In genomic region chr7:72954563-72955198, GRCh38 we compare ENCODE assay signal across 1 cellular context.
TF ChIP-seq lines count a peak whose summit lies in the region.
"Not testable (repeated sequence)": the region's sequence is repeated elsewhere in the genome, so short reads cannot be mapped to it uniquely, and the experiment has no call there.

No MANE protein-coding gene starts in this region.

TF ChIP-seq in K562, 482 proteins besides CTCF, POLR2A, EP300 and RAD21:
- peak; percentile 41; the same call in 1 of the 2 replicates for TF ChIP-seq ELF1 (tag; IDR thresholded peaks at IDR 0.05)
- peak; percentile 72 for TF ChIP-seq GABPA (tag; conservative IDR thresholded peaks at IDR 0.05; ENCODE audit: low read depth)
- TF ChIP-seq ESRRA (IDR thresholded peaks at IDR 0.05; ENCODE audit: borderline replicate concordance, low read depth): peak; percentile 59; the same call in 1 of the 2 replicates
- TF ChIP-seq, protein P1, sequence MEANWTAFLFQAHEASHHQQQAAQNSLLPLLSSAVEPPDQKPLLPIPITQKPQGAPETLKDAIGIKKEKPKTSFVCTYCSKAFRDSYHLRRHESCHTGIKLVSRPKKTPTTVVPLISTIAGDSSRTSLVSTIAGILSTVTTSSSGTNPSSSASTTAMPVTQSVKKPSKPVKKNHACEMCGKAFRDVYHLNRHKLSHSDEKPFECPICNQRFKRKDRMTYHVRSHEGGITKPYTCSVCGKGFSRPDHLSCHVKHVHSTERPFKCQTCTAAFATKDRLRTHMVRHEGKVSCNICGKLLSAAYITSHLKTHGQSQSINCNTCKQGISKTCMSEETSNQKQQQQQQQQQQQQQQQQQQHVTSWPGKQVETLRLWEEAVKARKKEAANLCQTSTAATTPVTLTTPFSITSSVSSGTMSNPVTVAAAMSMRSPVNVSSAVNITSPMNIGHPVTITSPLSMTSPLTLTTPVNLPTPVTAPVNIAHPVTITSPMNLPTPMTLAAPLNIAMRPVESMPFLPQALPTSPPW (CRISPR knock-in tag; IDR thresholded peaks at IDR 0.05): 0 out of 2 replicates have a peak, but pooled peaks have one; percentile 20
- peak; percentile 66 for TF ChIP-seq NR2C1 (IDR thresholded peaks at IDR 0.05)
- not testable (repeated sequence) for TF ChIP-seq NR2C1 (tag; IDR thresholded peaks at IDR 0.05); NR2C2 (CRISPR knock-in tag; IDR thresholded peaks at IDR 0.05)
- TF ChIP-seq, protein P2, sequence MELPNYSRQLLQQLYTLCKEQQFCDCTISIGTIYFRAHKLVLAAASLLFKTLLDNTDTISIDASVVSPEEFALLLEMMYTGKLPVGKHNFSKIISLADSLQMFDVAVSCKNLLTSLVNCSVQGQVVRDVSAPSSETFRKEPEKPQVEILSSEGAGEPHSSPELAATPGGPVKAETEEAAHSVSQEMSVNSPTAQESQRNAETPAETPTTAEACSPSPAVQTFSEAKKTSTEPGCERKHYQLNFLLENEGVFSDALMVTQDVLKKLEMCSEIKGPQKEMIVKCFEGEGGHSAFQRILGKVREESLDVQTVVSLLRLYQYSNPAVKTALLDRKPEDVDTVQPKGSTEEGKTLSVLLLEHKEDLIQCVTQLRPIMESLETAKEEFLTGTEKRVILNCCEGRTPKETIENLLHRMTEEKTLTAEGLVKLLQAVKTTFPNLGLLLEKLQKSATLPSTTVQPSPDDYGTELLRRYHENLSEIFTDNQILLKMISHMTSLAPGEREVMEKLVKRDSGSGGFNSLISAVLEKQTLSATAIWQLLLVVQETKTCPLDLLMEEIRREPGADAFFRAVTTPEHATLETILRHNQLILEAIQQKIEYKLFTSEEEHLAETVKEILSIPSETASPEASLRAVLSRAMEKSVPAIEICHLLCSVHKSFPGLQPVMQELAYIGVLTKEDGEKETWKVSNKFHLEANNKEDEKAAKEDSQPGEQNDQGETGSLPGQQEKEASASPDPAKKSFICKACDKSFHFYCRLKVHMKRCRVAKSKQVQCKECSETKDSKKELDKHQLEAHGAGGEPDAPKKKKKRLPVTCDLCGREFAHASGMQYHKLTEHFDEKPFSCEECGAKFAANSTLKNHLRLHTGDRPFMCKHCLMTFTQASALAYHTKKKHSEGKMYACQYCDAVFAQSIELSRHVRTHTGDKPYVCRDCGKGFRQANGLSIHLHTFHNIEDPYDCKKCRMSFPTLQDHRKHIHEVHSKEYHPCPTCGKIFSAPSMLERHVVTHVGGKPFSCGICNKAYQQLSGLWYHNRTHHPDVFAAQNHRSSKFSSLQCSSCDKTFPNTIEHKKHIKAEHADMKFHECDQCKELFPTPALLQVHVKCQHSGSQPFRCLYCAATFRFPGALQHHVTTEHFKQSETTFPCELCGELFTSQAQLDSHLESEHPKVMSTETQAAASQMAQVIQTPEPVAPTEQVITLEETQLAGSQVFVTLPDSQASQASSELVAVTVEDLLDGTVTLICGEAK (IDR thresholded peaks at IDR 0.05): peak; percentile 61; the same call in 1 of the 2 replicates
- TF ChIP-seq, protein P2 (CRISPR knock-in tag; IDR thresholded peaks at IDR 0.05): not testable (repeated sequence)
- TF ChIP-seq, protein P3, sequence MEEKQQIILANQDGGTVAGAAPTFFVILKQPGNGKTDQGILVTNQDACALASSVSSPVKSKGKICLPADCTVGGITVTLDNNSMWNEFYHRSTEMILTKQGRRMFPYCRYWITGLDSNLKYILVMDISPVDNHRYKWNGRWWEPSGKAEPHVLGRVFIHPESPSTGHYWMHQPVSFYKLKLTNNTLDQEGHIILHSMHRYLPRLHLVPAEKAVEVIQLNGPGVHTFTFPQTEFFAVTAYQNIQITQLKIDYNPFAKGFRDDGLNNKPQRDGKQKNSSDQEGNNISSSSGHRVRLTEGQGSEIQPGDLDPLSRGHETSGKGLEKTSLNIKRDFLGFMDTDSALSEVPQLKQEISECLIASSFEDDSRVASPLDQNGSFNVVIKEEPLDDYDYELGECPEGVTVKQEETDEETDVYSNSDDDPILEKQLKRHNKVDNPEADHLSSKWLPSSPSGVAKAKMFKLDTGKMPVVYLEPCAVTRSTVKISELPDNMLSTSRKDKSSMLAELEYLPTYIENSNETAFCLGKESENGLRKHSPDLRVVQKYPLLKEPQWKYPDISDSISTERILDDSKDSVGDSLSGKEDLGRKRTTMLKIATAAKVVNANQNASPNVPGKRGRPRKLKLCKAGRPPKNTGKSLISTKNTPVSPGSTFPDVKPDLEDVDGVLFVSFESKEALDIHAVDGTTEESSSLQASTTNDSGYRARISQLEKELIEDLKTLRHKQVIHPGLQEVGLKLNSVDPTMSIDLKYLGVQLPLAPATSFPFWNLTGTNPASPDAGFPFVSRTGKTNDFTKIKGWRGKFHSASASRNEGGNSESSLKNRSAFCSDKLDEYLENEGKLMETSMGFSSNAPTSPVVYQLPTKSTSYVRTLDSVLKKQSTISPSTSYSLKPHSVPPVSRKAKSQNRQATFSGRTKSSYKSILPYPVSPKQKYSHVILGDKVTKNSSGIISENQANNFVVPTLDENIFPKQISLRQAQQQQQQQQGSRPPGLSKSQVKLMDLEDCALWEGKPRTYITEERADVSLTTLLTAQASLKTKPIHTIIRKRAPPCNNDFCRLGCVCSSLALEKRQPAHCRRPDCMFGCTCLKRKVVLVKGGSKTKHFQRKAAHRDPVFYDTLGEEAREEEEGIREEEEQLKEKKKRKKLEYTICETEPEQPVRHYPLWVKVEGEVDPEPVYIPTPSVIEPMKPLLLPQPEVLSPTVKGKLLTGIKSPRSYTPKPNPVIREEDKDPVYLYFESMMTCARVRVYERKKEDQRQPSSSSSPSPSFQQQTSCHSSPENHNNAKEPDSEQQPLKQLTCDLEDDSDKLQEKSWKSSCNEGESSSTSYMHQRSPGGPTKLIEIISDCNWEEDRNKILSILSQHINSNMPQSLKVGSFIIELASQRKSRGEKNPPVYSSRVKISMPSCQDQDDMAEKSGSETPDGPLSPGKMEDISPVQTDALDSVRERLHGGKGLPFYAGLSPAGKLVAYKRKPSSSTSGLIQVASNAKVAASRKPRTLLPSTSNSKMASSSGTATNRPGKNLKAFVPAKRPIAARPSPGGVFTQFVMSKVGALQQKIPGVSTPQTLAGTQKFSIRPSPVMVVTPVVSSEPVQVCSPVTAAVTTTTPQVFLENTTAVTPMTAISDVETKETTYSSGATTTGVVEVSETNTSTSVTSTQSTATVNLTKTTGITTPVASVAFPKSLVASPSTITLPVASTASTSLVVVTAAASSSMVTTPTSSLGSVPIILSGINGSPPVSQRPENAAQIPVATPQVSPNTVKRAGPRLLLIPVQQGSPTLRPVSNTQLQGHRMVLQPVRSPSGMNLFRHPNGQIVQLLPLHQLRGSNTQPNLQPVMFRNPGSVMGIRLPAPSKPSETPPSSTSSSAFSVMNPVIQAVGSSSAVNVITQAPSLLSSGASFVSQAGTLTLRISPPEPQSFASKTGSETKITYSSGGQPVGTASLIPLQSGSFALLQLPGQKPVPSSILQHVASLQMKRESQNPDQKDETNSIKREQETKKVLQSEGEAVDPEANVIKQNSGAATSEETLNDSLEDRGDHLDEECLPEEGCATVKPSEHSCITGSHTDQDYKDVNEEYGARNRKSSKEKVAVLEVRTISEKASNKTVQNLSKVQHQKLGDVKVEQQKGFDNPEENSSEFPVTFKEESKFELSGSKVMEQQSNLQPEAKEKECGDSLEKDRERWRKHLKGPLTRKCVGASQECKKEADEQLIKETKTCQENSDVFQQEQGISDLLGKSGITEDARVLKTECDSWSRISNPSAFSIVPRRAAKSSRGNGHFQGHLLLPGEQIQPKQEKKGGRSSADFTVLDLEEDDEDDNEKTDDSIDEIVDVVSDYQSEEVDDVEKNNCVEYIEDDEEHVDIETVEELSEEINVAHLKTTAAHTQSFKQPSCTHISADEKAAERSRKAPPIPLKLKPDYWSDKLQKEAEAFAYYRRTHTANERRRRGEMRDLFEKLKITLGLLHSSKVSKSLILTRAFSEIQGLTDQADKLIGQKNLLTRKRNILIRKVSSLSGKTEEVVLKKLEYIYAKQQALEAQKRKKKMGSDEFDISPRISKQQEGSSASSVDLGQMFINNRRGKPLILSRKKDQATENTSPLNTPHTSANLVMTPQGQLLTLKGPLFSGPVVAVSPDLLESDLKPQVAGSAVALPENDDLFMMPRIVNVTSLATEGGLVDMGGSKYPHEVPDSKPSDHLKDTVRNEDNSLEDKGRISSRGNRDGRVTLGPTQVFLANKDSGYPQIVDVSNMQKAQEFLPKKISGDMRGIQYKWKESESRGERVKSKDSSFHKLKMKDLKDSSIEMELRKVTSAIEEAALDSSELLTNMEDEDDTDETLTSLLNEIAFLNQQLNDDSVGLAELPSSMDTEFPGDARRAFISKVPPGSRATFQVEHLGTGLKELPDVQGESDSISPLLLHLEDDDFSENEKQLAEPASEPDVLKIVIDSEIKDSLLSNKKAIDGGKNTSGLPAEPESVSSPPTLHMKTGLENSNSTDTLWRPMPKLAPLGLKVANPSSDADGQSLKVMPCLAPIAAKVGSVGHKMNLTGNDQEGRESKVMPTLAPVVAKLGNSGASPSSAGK (IDR thresholded peaks at IDR 0.05): peak; percentile 87
- peak; percentile 24; the same call in 1 of the 2 replicates for TF ChIP-seq PHF8 (IDR thresholded peaks at IDR 0.05; ENCODE audit: borderline replicate concordance, low read length)
- TF ChIP-seq L3MBTL2 (IDR thresholded peaks at IDR 0.05): peak; percentile 87
- peak; percentile 72 for TF ChIP-seq NR2C2 (tag; IDR thresholded peaks at IDR 0.05)
- peak; percentile 44; the same call in 1 of the 2 replicates for TF ChIP-seq RBFOX2 (IDR thresholded peaks at IDR 0.05; ENCODE audit: low read depth, low read length)
TF ChIP-seq in K562: peak in this region for 11; not testable (repeated sequence) for 471.
